In the genomic region with DNA sequence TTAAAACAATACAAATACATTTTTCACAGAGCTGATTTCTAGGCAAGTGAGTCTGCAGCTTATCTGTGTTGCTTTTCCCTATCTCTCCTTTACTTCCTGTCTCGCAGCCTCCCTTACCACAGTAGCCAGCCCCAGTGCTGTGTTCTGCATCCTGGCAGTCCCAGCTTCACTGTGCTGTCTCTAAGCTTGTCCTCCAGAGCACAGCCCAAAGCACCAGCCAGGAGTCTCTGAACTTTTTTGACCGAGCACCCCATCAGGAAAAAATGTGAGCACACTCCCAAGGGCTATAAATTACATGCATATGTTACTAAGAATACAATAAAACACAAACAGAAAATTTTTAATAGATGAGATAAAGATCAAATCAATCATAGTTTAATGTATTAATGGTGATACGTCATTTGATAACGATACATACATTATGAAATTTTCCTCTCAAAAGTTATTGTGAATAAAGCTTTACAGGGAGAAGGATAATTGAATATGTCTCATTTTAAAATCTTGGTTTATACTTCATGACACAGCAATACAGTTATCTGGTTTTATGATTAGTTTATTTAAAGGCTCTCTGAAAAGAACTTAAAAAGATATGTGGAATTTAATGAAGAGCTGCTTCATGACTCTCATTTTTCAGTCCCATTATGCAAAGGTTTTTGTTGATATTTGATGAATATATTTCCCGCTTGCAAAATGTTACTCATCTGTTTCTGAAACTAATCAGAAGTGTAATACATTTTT, we compare ENCODE assay signal across 14 cellular contexts. TPM values are rescaled to one million over a fixed set of nuclear protein-coding genes. Genes with fewer than 3 reads are reported as not detected.
DNase-seq lines count a peak whose midpoint lies in the region; ATAC-seq and TF ChIP-seq lines count a peak whose summit lies in the region.
"Had no signal": no experiment of that assay in that cellular context is flagged by ENCODE, and none has a peak within 500 bp of the region (broad histone marks: within the 10 kb centered on the region; RNA-seq: fewer than 3 reads in every experiment).

No MANE protein-coding gene starts in this region.

- H3K9me3 Mint-ChIP-seq in activated CD4-positive, alpha-beta T cell treated with anti-CD3 and anti-CD28 coated beads for 36 hours (ENCODE audit: low read depth), result no peaks in the 10 kb centered on the region
- H3K9me3 Mint-ChIP-seq: activated T-helper 2 cell treated with anti-CD3 and anti-CD28 coated beads, Interferon-gamma antibody, Interleukin-2, Interleukin-4, amounts not matched to agents 10 μg/mL and 5 μg/mL and 100 μg/mL, durations not matched to agents 14 hours and 24 hours and 36 hours had no signal

- CTCF ChIA-PET in A673 (lab: Charles Lee), result no interaction called here
- CTCF ChIA-PET in activated CD4-positive, alpha-beta T cell treated with anti-CD3 and anti-CD28 coated beads for 36 hours (lab: Charles Lee), result interaction anchor here (0.6 to 2.1 kb wide), 11 partner anchors 9 to 877 kb away, joined by 3 to 8 read pairs (median 3); no protein-coding TSS in a partner anchor

- H3K4me3 Mint-ChIP-seq in activated CD4-positive, alpha-beta T cell treated with anti-CD3 and anti-CD28 coated beads for 36 hours, result no peak overlapping the region

- peaks cover 6% of the 10 kb centered on the region for H3K27me3 Mint-ChIP-seq in activated CD4-positive, alpha-beta T cell treated with anti-CD3 and anti-CD28 coated beads for 36 hours

- H3K9ac ChIP-seq in BLaER1, result no peak overlapping the region

- POLR2A ChIA-PET in A673 (lab: Charles Lee; ENCODE audit: low non-redundant PET), result no interaction called here
- POLR2A ChIA-PET in activated CD4-positive, alpha-beta T cell treated with anti-CD3 and anti-CD28 coated beads for 36 hours (lab: Charles Lee), result no interaction called here

- no peak overlapping the region for H3K27ac ChIP-seq in BLaER1
- peak overlapping the region in 3 of 5 donors; percentile 22 to 41 (median 40) for H3K27ac ChIP-seq in adrenal gland
- H3K27ac ChIP-seq in A673 (ENCODE audit: low read depth, low read length, poor library complexity, severe bottlenecking), result no peak overlapping the region
- H3K27ac ChIP-seq: breast epithelium, upper lobe of left lung had no signal

- H3K36me3 ChIP-seq in BLaER1 (no peaks in the 10 kb centered on the region), adrenal gland (replicated peaks in 1 of 2) (no peaks in the 10 kb centered on the region), A673 (ENCODE audit: insufficient read depth, low read length, poor library complexity, severe bottlenecking) (no peaks in the 10 kb centered on the region)
- H3K36me3 ChIP-seq: breast epithelium, upper lobe of left lung had no signal

- no peak for TF ChIP-seq POLR2A in adrenal gland (IDR thresholded peaks at IDR 0.05)

- 39 to 51% (median 44%) methylated on average over 5 of the region's 5 CpGs for WGBS in adrenal gland, 4 donors

- H3K27ac Mint-ChIP-seq in activated CD4-positive, alpha-beta T cell treated with anti-CD3 and anti-CD28 coated beads for 36 hours, result no peak overlapping the region
- H3K27ac Mint-ChIP-seq: activated T-helper 2 cell treated with anti-CD3 and anti-CD28 coated beads, Interferon-gamma antibody, Interleukin-2, Interleukin-4, amounts not matched to agents 10 μg/mL and 5 μg/mL and 100 μg/mL, durations not matched to agents 14 hours and 24 hours and 36 hours had no signal

- ATAC-seq in left colon, result peak; percentile 45
- ATAC-seq in activated CD4-positive, alpha-beta T cell treated with anti-CD3 and anti-CD28 coated beads for 36 hours, result no peak
- ATAC-seq: esophagus mucosa had no signal

- peak overlapping the region; percentile 31; the same call in 1 of the 2 replicates for H3K4me2 ChIP-seq in BLaER1

- TF ChIP-seq CTCF in adrenal gland (IDR thresholded peaks at IDR 0.05), result no peak
- no peak for TF ChIP-seq CTCF in A673 (conservative IDR thresholded peaks at IDR 0.05; ENCODE audit: low read depth, low read length)

- H3K9me3 ChIP-seq in BLaER1 (no peaks in the 10 kb centered on the region), adrenal gland (replicated peaks in 1 of 3) (no peaks in the 10 kb centered on the region), A673 (ENCODE audit: low read depth, low read length, poor library complexity, severe bottlenecking) (no peaks in the 10 kb centered on the region)
- H3K9me3 ChIP-seq: breast epithelium, upper lobe of left lung had no signal

- no peaks in the 10 kb centered on the region for H3K36me3 Mint-ChIP-seq in activated CD4-positive, alpha-beta T cell treated with anti-CD3 and anti-CD28 coated beads for 36 hours (ENCODE audit: low read depth)

- H3K4me1 Mint-ChIP-seq in activated CD4-positive, alpha-beta T cell treated with anti-CD3 and anti-CD28 coated beads for 36 hours, result peaks cover 40% of the 10 kb centered on the region

- H3K4me3 ChIP-seq in BLaER1 (no peak overlapping the region), adrenal gland (no peak overlapping the region), A673 (ENCODE audit: low read depth, low read length, poor library complexity, severe bottlenecking) (no peak overlapping the region)
- H3K4me3 ChIP-seq: breast epithelium, upper lobe of left lung had no signal

- intact Hi-C loops in adrenal gland (cut with DNase I) (no loop called here), left colon (cut with DNase I, micrococcal nuclease) (no loop called here), A673 (cut with micrococcal nuclease; ENCODE audit: unreplicated experiment) (no loop called here)
- intact Hi-C loops in activated CD4-positive, alpha-beta T cell treated with anti-CD3 and anti-CD28 coated beads for 36 hours (cut with DNase I, micrococcal nuclease), result no loop called here

- H3K4me1 ChIP-seq in BLaER1 (peaks cover 37% of the 10 kb centered on the region), adrenal gland (replicated peaks in 1 of 2) (peaks cover 56 to 66% of the 10 kb centered on the region in 2 donors), A673 (ENCODE audit: insufficient read depth, low read length, poor library complexity, severe bottlenecking) (peaks cover 12% of the 10 kb centered on the region)
- H3K4me1 ChIP-seq: breast epithelium had no signal

- H4K20me1 ChIP-seq in BLaER1, result no peaks in the 10 kb centered on the region

- H3K27me3 ChIP-seq in BLaER1 (no peaks in the 10 kb centered on the region), adrenal gland (no peaks in the 10 kb centered on the region), A673 (replicated peaks; ENCODE audit: insufficient read depth, low read depth, low read length, poor library complexity) (no peaks in the 10 kb centered on the region)
- H3K27me3 ChIP-seq: breast epithelium, upper lobe of left lung had no signal

- no TSS peak for BruUV-seq in A673 (replicated peaks; lab: Mats Ljungman, UMichigan)

- peak; percentile 50 for DNase-seq in HuH-7 (ENCODE audit: low spot score)
- peak in 6 of 7 donors; percentile 33 to 77 (median 58) for DNase-seq in adrenal gland
- no peak for DNase-seq in left colon
- no peak for DNase-seq in A673 (ENCODE audit: low spot score)
- no peak for DNase-seq in SK-N-DZ (ENCODE audit: low spot score)
- DNase-seq in activated CD4-positive, alpha-beta T cell treated with anti-CD3 and anti-CD28 coated beads for 36 hours, result no peak
- DNase-seq in NCI-H510A (lab: John Stamatoyannopoulos, UW), result no peak
- DNase-seq: activated CD4-positive, CD25-positive, alpha-beta regulatory T cell treated with anti-CD3 and anti-CD28 coated beads, Interleukin-2, amount 50 U/mL, for 72 hours; GDM1; upper lobe of left lung had no signal

RNA-seq across cellular contexts. Expression of a gene that starts 7.3 kb away (rescaled TPM):
- total RNA-seq in adrenal gland (100 to 1,000 TPM in 5 of 8 donors, 10 to 100 TPM in 3; 91.8 to 243 (median 139) TPM), left colon (10 to 100 TPM; 49.8 to 54.0 TPM), A673 (2021) (29.6 and 40.5 TPM in 2 replicates)
- polyA plus RNA-seq in adrenal gland, result 10 to 100 TPM; 23.9 to 56.9 (median 28.2) TPM
- 89.6 and 96.2 TPM in 2 replicates for polyA plus RNA-seq in SK-N-DZ (2014; cell fraction: cytosol; rRNA removed)
- polyA plus RNA-seq in SK-N-DZ (2014; cell fraction: nucleus; rRNA removed), result 41.6 and 42.1 TPM in 2 replicates
- 1 to 10 TPM; 3.3 to 3.5 TPM for total RNA-seq in activated CD4-positive, alpha-beta T cell treated with anti-CD3 and anti-CD28 coated beads for 36 hours

RNA-seq across cellular contexts. Expression of a gene that starts 41.0 kb away (rescaled TPM):
- total RNA-seq in adrenal gland, result 1 to 10 TPM in 1 of 8 donors, under 1 TPM in 3, not detected in 4; 0.36 to 1.8 (median 0.59) TPM
- 1 to 10 TPM in 1 of 3 donors, under 1 TPM in 1, not detected in 1; 0.26 to 2.7 TPM for polyA plus RNA-seq in adrenal gland
- under 1 TPM; 0.31 to 0.49 TPM for total RNA-seq in left colon
- total RNA-seq in A673 (2021), result not detected in 2 replicates
- 0.27 TPM in 1 of 2 replicates, not detected in the other for polyA plus RNA-seq in SK-N-DZ (2014; cell fraction: cytosol; rRNA removed)
- polyA plus RNA-seq in SK-N-DZ (2014; cell fraction: nucleus; rRNA removed), result not detected in 2 replicates
- total RNA-seq in activated CD4-positive, alpha-beta T cell treated with anti-CD3 and anti-CD28 coated beads for 36 hours, result not detected
- total RNA-seq: activated T-helper 2 cell treated with anti-CD3 and anti-CD28 coated beads, Interferon-gamma antibody, Interleukin-2, Interleukin-4, amounts not matched to agents 10 μg/mL and 5 μg/mL and 100 μg/mL, durations not matched to agents 14 hours and 24 hours and 36 hours; esophagus mucosa had no signal

Comparison
In these comparisons a context has a peak if more than half of its experiments do, and no peak if none do; other contexts are left out.
1. H3K27ac ChIP-seq: peak in adrenal gland (3 of 5); none in BLaER1 (single experiment) and A673 (single experiment).
2. DNase-seq: peak in HuH-7 (single experiment) and adrenal gland (6 of 7); none in left colon (0 of 2), A673 (single experiment), SK-N-DZ (single experiment), activated CD4-positive, alpha-beta T cell treated with anti-CD3 and anti-CD28 coated beads for 36 hours (single experiment) and NCI-H510A (single experiment).